8 cellular contexts compared by ENCODE assay signal in the genomic region with DNA sequence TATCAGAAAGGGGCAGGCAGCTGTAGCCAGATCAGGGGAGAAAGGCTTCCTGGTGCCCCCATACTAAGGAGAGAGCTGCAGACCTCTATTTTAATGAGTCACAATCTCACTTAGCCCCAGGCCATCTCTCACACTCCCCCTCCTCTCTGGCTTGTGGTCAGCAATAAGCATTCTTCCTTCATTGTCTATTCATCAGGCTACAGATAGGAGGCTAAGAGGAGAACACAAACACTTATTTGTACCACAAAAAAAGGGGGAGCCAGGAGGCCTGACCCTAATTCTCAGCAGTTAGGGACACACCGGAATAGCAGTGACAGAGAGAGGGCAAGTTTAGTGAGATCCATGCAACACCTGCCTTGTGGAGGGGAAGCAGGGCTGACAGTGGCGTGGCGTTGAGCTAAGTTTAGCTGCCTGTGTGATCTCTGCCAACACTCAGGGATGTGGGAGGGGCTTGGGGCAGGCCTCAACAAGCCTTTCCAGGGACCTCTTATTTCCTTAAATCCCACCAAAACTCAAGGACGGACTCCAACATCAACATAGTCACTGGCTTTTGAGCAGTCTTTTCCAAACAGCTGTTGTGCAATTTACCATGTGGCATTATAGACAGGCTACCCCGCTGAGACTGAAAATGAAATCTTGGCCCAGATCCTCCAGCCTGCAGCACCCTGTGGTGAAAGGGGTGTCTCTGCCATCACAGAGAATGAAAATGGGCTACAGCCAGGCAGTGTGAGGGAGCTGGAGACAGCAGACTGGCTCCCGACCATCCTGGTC.
DNase-seq lines count a peak whose midpoint lies in the region; ATAC-seq and TF ChIP-seq lines count a peak whose summit lies in the region.

No MANE protein-coding gene starts in this region.

- H3K27me3 ChIP-seq in thoracic aorta (replicated peaks; ENCODE audit: insufficient read depth) = no peaks in the 10 kb centered on the region

- TF ChIP-seq CTCF in RWPE1 (conservative IDR thresholded peaks at IDR 0.05; ENCODE audit: low read depth) (no peak), thoracic aorta (IDR thresholded peaks at IDR 0.05) (no peak)

- DNase-seq in LoVo (ENCODE audit: low spot score) = peak; percentile 14
- DNase-seq in RWPE1 (ENCODE audit: low spot score) = no peak
- peak; percentile 33 for DNase-seq in globus pallidus (ENCODE audit: low spot score)
- peak; percentile 35 for DNase-seq in thoracic aorta (ENCODE audit: low spot score)
- no peak for DNase-seq in activated CD4-positive, alpha-beta T cell treated with anti-CD3 and anti-CD28 coated beads, Interleukin-2, amount 50 U/mL, for 1 hour
- no peak for DNase-seq in HCEC 1CT

- ATAC-seq in thoracic aorta (ENCODE audit: insufficient number of reproducible peaks, low FRiP score, low read depth) (peak; percentile 66), GM21576 (IDR thresholded peaks at IDR 0.05; ENCODE audit: unreplicated experiment) (no peak), GM21528 (IDR thresholded peaks at IDR 0.05; ENCODE audit: low FRiP score, unreplicated experiment) (no peak)

- H3K4me3 ChIP-seq in thoracic aorta = peak overlapping the region; percentile 35

- POLR2A ChIA-PET in RWPE1 (lab: Yijun Ruan, JAX; ENCODE audit: low non-redundant PET) = no interaction called here

- peak overlapping the region; percentile 22 for H3K27ac ChIP-seq in RWPE1
- peak overlapping the region; percentile 62 to 69 for H3K27ac ChIP-seq in thoracic aorta

- CTCF ChIA-PET in RWPE1 (lab: Yijun Ruan, JAX) = interaction anchor here (0.6 to 1.5 kb wide), 3 partner anchors 23 to 228 kb away, joined by 3 to 6 read pairs (median 3); no protein-coding TSS in a partner anchor

- H3K36me3 ChIP-seq in thoracic aorta = no peaks in the 10 kb centered on the region

- H3K4me1 ChIP-seq in thoracic aorta (ENCODE audit: control insufficient read depth in 1 of 2, low read depth in 2 of 2) = peaks cover 14 to 29% of the 10 kb centered on the region in 2 donors

- H3K9me3 ChIP-seq in thoracic aorta = no peaks in the 10 kb centered on the region

Comparison
In these comparisons a context has a peak if more than half of its experiments do, and no peak if none do; other contexts are left out.
1. DNase-seq: peak in LoVo (single experiment), globus pallidus (single experiment) and thoracic aorta (single experiment); none in RWPE1 (single experiment), activated CD4-positive, alpha-beta T cell treated with anti-CD3 and anti-CD28 coated beads, Interleukin-2, amount 50 U/mL, for 1 hour (single experiment) and HCEC 1CT (single experiment).